Comparison of ENCODE assay signal across 14 cellular contexts in the genomic region with DNA sequence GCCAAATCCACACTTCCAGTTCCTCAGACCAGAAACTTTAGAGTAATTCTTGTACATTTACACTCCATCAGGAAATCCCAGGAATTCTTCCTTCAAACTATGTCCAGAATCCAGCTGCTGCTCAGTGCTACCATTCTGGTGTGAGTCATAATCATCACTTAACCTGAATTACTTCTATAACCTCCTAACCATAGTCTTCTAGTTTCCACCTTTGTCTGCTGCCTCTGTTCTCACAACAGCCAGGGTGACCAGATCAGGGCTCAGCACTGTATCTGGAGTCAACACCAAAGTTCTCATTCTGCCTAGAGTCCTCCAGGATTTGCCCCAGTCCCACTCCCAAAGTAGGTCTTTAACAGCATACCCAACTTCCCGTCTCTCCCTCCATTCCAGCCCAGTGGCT. TPM values are rescaled to one million over a fixed set of nuclear protein-coding genes. Genes with fewer than 3 reads are reported as not detected.
A peak's percentile ranks its signal among the peaks of the same experiment; 100 is the strongest.
DNase-seq lines count a peak whose midpoint lies in the region; ATAC-seq and TF ChIP-seq lines count a peak whose summit lies in the region.
"Had no signal": no experiment of that assay in that cellular context is flagged by ENCODE, and none has a peak within 500 bp of the region (broad histone marks: within the 10 kb centered on the region; RNA-seq: fewer than 3 reads in every experiment).

No MANE protein-coding gene starts in this region.

- peak overlapping the region; percentile 10 to 40 for H3K27ac ChIP-seq in esophagus (ENCODE audit: low read depth in 2 of 2, low read length in 1 of 2)

- H3K4me3 ChIP-seq in esophagus (ENCODE audit: low read depth in 1 of 2, low read length in 2 of 2), result peak overlapping the region; percentile 5 to 6
- no peak overlapping the region for H3K4me3 ChIP-seq in lower leg skin (ENCODE audit: low read depth, poor library complexity, severe bottlenecking)

- no peaks in the 10 kb centered on the region for H3K27me3 Mint-ChIP-seq in activated naive CD4-positive, alpha-beta T cell treated with anti-CD3 and anti-CD28 coated beads for 36 hours (ENCODE audit: low read depth)
- no peaks in the 10 kb centered on the region for H3K27me3 Mint-ChIP-seq in activated T-helper 1 cell treated with anti-CD3 and anti-CD28 coated beads, Interleukin-12 subunit alpha, Interleukin-12 subunit beta, Interleukin-2, Interleukin-4 antibody, amounts not matched to agents 30 ng/mL and 10 ng/mL and 1 ng/mL, durations not matched to agents 14 hours and 24 hours and 36 hours (ENCODE audit: insufficient read depth)
- no peaks in the 10 kb centered on the region for H3K27me3 Mint-ChIP-seq in stimulated activated naive CD8-positive, alpha-beta T cell treated with anti-CD3 and anti-CD28 coated beads, Interleukin-15, amount 100 ng/mL, for 72 hours
- H3K27me3 Mint-ChIP-seq: memory B cell had no signal

- no peak for DNase-seq in activated naive CD4-positive, alpha-beta T cell treated with anti-CD3 and anti-CD28 coated beads for 36 hours
- DNase-seq in activated naive CD4-positive, alpha-beta T cell treated with anti-CD3 and anti-CD28 coated beads, Interleukin-2, amount 50 U/mL, for 16 hours, result no peak
- DNase-seq in activated T-helper 1 cell treated with anti-CD3 and anti-CD28 coated beads, Interleukin-12 subunit alpha, Interleukin-12 subunit beta, Interleukin-2, Interleukin-4 antibody, amounts not matched to agents 30 ng/mL and 10 ng/mL and 1 ng/mL, durations not matched to agents 14 hours and 24 hours and 36 hours (ENCODE audit: low spot score), result no peak
- DNase-seq in stimulated activated naive CD8-positive, alpha-beta T cell treated with anti-CD3 and anti-CD28 coated beads, Interleukin-15, amount 100 ng/mL, for 72 hours, result peak in 1 of 2 donors; percentile 19
- DNase-seq in lower leg skin (ENCODE audit: low spot score in 2 of 2), result no peak
- DNase-seq in DMS 273 treated with DMSO at 0.1 percent for 48 hours (lab: John Stamatoyannopoulos, UW), result no peak
- no peak for DNase-seq in NCI-H2107 (lab: John Stamatoyannopoulos, UW)
- DNase-seq: NCI-H1092 treated with DMSO at 0.1 percent for 48 hours, NCI-H446 treated with DMSO at 0.1 percent for 48 hours, PC-3 had no signal

- H3K27me3 ChIP-seq in esophagus (ENCODE audit: control insufficient read depth in 1 of 2, insufficient read depth in 2 of 2, low read length in 2 of 2), result no peaks in the 10 kb centered on the region

- H3K4me1 Mint-ChIP-seq in activated naive CD4-positive, alpha-beta T cell treated with anti-CD3 and anti-CD28 coated beads for 36 hours (ENCODE audit: low read depth), result peaks cover 48% of the 10 kb centered on the region
- peaks cover 83% of the 10 kb centered on the region for H3K4me1 Mint-ChIP-seq in activated T-helper 1 cell treated with anti-CD3 and anti-CD28 coated beads, Interleukin-12 subunit alpha, Interleukin-12 subunit beta, Interleukin-2, Interleukin-4 antibody, amounts not matched to agents 30 ng/mL and 10 ng/mL and 1 ng/mL, durations not matched to agents 14 hours and 24 hours and 36 hours (ENCODE audit: low read depth)
- H3K4me1 Mint-ChIP-seq in stimulated activated naive CD8-positive, alpha-beta T cell treated with anti-CD3 and anti-CD28 coated beads, Interleukin-15, amount 100 ng/mL, for 72 hours, result peaks cover 69% of the 10 kb centered on the region

- peaks cover 38% of the 10 kb centered on the region for H3K36me3 Mint-ChIP-seq in activated naive CD4-positive, alpha-beta T cell treated with anti-CD3 and anti-CD28 coated beads for 36 hours (ENCODE audit: low read depth)
- H3K36me3 Mint-ChIP-seq in activated T-helper 1 cell treated with anti-CD3 and anti-CD28 coated beads, Interleukin-12 subunit alpha, Interleukin-12 subunit beta, Interleukin-2, Interleukin-4 antibody, amounts not matched to agents 30 ng/mL and 10 ng/mL and 1 ng/mL, durations not matched to agents 14 hours and 24 hours and 36 hours (ENCODE audit: low read depth), result peaks cover 66% of the 10 kb centered on the region

- intact Hi-C loops in activated naive CD4-positive, alpha-beta T cell treated with anti-CD3 and anti-CD28 coated beads for 36 hours (cut with micrococcal nuclease), result loop anchor here (1.0 kb wide), 1 partner anchor 46 kb away; no protein-coding TSS in a partner anchor
- intact Hi-C loops in activated T-helper 1 cell treated with anti-CD3 and anti-CD28 coated beads, Interleukin-12 subunit alpha, Interleukin-12 subunit beta, Interleukin-2, Interleukin-4 antibody, amounts not matched to agents 30 ng/mL and 10 ng/mL and 1 ng/mL, durations not matched to agents 14 hours and 24 hours and 36 hours (cut with micrococcal nuclease), result no loop called here
- intact Hi-C loops in lower leg skin (cut with DNase I; ENCODE audit: low total_unique reads), result no loop called here

- H3K4me1 ChIP-seq in esophagus (ENCODE audit: control insufficient read depth in 2 of 2, insufficient read depth in 2 of 2, low read length in 1 of 2), result peaks cover 3% of the 10 kb centered on the region in 2 donors

- peak overlapping the region; percentile 37 for H3K4me3 Mint-ChIP-seq in activated naive CD4-positive, alpha-beta T cell treated with anti-CD3 and anti-CD28 coated beads for 36 hours
- peak overlapping the region; percentile 97 for H3K4me3 Mint-ChIP-seq in activated T-helper 1 cell treated with anti-CD3 and anti-CD28 coated beads, Interleukin-12 subunit alpha, Interleukin-12 subunit beta, Interleukin-2, Interleukin-4 antibody, amounts not matched to agents 30 ng/mL and 10 ng/mL and 1 ng/mL, durations not matched to agents 14 hours and 24 hours and 36 hours
- peak overlapping the region; percentile 82 to 92 for H3K4me3 Mint-ChIP-seq in stimulated activated naive CD8-positive, alpha-beta T cell treated with anti-CD3 and anti-CD28 coated beads, Interleukin-15, amount 100 ng/mL, for 72 hours
- H3K4me3 Mint-ChIP-seq: memory B cell had no signal

- H3K9me3 ChIP-seq in esophagus (ENCODE audit: control insufficient read depth in 2 of 2, insufficient read depth in 1 of 2, low read depth in 1 of 2, low read length in 1 of 2), result no peaks in the 10 kb centered on the region

- TF ChIP-seq POLR2A in lower leg skin (IDR thresholded peaks at IDR 0.05), result no peak

- CTCF ChIA-PET in activated naive CD4-positive, alpha-beta T cell treated with anti-CD3 and anti-CD28 coated beads for 36 hours (lab: Charles Lee), result interaction anchor here (1.2 kb wide), 1 partner anchor 53 kb away, joined by 3 read pairs; no protein-coding TSS in a partner anchor

- H3K36me3 ChIP-seq in esophagus (ENCODE audit: control insufficient read depth in 2 of 2, insufficient read depth in 2 of 2, low read length in 1 of 2), result peaks cover 0 to 6% of the 10 kb centered on the region in 2 donors

- ATAC-seq in stimulated activated naive CD8-positive, alpha-beta T cell treated with anti-CD3 and anti-CD28 coated beads, Interleukin-15, amount 100 ng/mL, for 72 hours, result no peak
- ATAC-seq: esophagus mucosa, PC-3 had no signal

- TF ChIP-seq CTCF in lower leg skin (IDR thresholded peaks at IDR 0.05), result no peak

- H3K9me3 Mint-ChIP-seq in activated naive CD4-positive, alpha-beta T cell treated with anti-CD3 and anti-CD28 coated beads for 36 hours, result no peaks in the 10 kb centered on the region
- H3K9me3 Mint-ChIP-seq in activated T-helper 1 cell treated with anti-CD3 and anti-CD28 coated beads, Interleukin-12 subunit alpha, Interleukin-12 subunit beta, Interleukin-2, Interleukin-4 antibody, amounts not matched to agents 30 ng/mL and 10 ng/mL and 1 ng/mL, durations not matched to agents 14 hours and 24 hours and 36 hours, result no peaks in the 10 kb centered on the region
- H3K9me3 Mint-ChIP-seq in stimulated activated naive CD8-positive, alpha-beta T cell treated with anti-CD3 and anti-CD28 coated beads, Interleukin-15, amount 100 ng/mL, for 72 hours, result no peaks in the 10 kb centered on the region
- H3K9me3 Mint-ChIP-seq: memory B cell had no signal

- WGBS in esophagus, 2 donors, result 35 to 92% methylated on average over 1 of the region's 1 CpG
- WGBS in lower leg skin, 2 donors, result 97 to 100% methylated on average over 1 of the region's 1 CpG

- H3K27ac Mint-ChIP-seq in activated naive CD4-positive, alpha-beta T cell treated with anti-CD3 and anti-CD28 coated beads for 36 hours, result peak overlapping the region; percentile 34
- H3K27ac Mint-ChIP-seq in activated T-helper 1 cell treated with anti-CD3 and anti-CD28 coated beads, Interleukin-12 subunit alpha, Interleukin-12 subunit beta, Interleukin-2, Interleukin-4 antibody, amounts not matched to agents 30 ng/mL and 10 ng/mL and 1 ng/mL, durations not matched to agents 14 hours and 24 hours and 36 hours, result peak overlapping the region; percentile 64
- H3K27ac Mint-ChIP-seq in stimulated activated naive CD8-positive, alpha-beta T cell treated with anti-CD3 and anti-CD28 coated beads, Interleukin-15, amount 100 ng/mL, for 72 hours, result peak overlapping the region; percentile 23 to 28
- H3K27ac Mint-ChIP-seq: memory B cell had no signal

RNA-seq across cellular contexts. Expression of a gene that starts 3.4 kb away (rescaled TPM):
- total RNA-seq in activated naive CD4-positive, alpha-beta T cell treated with anti-CD3 and anti-CD28 coated beads for 36 hours, result 10 to 100 TPM; 91.7 to 94.6 TPM
- 314 and 328 TPM in 2 replicates for total RNA-seq in activated T-helper 1 cell treated with anti-CD3 and anti-CD28 coated beads, Interleukin-12 subunit alpha, Interleukin-12 subunit beta, Interleukin-2, Interleukin-4 antibody, amounts not matched to agents 30 ng/mL and 10 ng/mL and 1 ng/mL, durations not matched to agents 14 hours and 24 hours and 36 hours
- 10 to 100 TPM; 62.8 to 82.5 TPM for polyA plus RNA-seq in esophagus
- 100 to 1,000 TPM; 118 to 323 (median 215) TPM for total RNA-seq in lower leg skin

RNA-seq across cellular contexts. Expression of a gene that starts 12.4 kb away (rescaled TPM):
- total RNA-seq in activated naive CD4-positive, alpha-beta T cell treated with anti-CD3 and anti-CD28 coated beads for 36 hours, result under 1 TPM; 0.25 to 0.26 TPM
- total RNA-seq in activated T-helper 1 cell treated with anti-CD3 and anti-CD28 coated beads, Interleukin-12 subunit alpha, Interleukin-12 subunit beta, Interleukin-2, Interleukin-4 antibody, amounts not matched to agents 30 ng/mL and 10 ng/mL and 1 ng/mL, durations not matched to agents 14 hours and 24 hours and 36 hours, result 5.6 and 6.8 TPM in 2 replicates
- under 1 TPM; 0.31 to 0.86 TPM for polyA plus RNA-seq in esophagus
- total RNA-seq in lower leg skin, result not detected
- total RNA-seq: PC-3 had no signal

RNA-seq across cellular contexts. Expression of a gene that starts 21.9 kb away (rescaled TPM):
- not detected for total RNA-seq in activated naive CD4-positive, alpha-beta T cell treated with anti-CD3 and anti-CD28 coated beads for 36 hours
- not detected in 2 replicates for total RNA-seq in activated T-helper 1 cell treated with anti-CD3 and anti-CD28 coated beads, Interleukin-12 subunit alpha, Interleukin-12 subunit beta, Interleukin-2, Interleukin-4 antibody, amounts not matched to agents 30 ng/mL and 10 ng/mL and 1 ng/mL, durations not matched to agents 14 hours and 24 hours and 36 hours
- not detected for polyA plus RNA-seq in esophagus
- not detected for total RNA-seq in lower leg skin
- total RNA-seq: esophagus mucosa; PC-3; T-helper 2 cell treated with Interferon-gamma antibody and Interleukin-4, amounts not matched to agents 100 ng/mL and 5 ng/mL, for 36 hours had no signal

RNA-seq across cellular contexts. Expression of a gene that starts 56.4 kb away (rescaled TPM):
- not detected for total RNA-seq in activated naive CD4-positive, alpha-beta T cell treated with anti-CD3 and anti-CD28 coated beads for 36 hours
- total RNA-seq in activated T-helper 1 cell treated with anti-CD3 and anti-CD28 coated beads, Interleukin-12 subunit alpha, Interleukin-12 subunit beta, Interleukin-2, Interleukin-4 antibody, amounts not matched to agents 30 ng/mL and 10 ng/mL and 1 ng/mL, durations not matched to agents 14 hours and 24 hours and 36 hours, result not detected in 2 replicates
- polyA plus RNA-seq in esophagus, result not detected
- not detected for total RNA-seq in lower leg skin
- total RNA-seq: esophagus mucosa; PC-3; T-helper 2 cell treated with Interferon-gamma antibody and Interleukin-4, amounts not matched to agents 100 ng/mL and 5 ng/mL, for 36 hours had no signal

Comparison
In these comparisons a context has a peak if more than half of its experiments do, and no peak if none do; other contexts are left out.
1. H3K4me3 Mint-ChIP-seq: peak in every context shown above with its lines; median percentile 97 in activated T-helper 1 cell treated with anti-CD3 and anti-CD28 coated beads, Interleukin-12 subunit alpha, Interleukin-12 subunit beta, Interleukin-2, Interleukin-4 antibody, amounts not matched to agents 30 ng/mL and 10 ng/mL and 1 ng/mL, durations not matched to agents 14 hours and 24 hours and 36 hours; 87 in stimulated activated naive CD8-positive, alpha-beta T cell treated with anti-CD3 and anti-CD28 coated beads, Interleukin-15, amount 100 ng/mL, for 72 hours; 37 in activated naive CD4-positive, alpha-beta T cell treated with anti-CD3 and anti-CD28 coated beads for 36 hours.